In the genomic region with DNA sequence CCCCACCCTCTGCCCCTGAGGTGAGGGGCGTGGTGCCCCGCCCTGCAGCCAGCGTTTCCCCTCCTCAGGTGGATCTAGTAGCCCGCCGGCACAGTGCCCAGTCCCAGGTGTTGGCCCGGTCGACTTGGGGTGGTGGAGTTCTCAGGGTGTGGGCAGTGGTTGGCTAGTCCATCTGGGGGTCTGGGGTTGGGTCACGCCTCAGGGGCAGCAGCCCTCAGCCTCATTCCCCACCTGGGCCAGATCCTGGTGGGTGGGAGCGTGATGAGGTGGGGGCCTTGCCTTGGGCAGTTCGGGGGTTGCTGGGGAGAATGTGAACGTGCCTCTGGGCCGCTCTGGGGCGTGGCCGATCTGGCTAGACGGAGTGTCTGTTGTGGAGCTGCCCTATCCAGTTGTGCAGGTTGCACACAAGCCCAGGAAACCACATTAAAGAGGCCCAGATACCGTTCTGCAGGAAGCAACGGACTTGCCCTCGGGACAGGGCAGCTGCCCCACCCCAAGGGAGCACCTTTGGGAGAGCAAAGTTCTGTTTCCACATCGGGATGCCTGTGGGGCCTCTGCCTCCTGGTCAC, we compare ENCODE assay signal across 1 cellular context.
TF ChIP-seq lines count a peak whose summit lies in the region.

No MANE protein-coding gene starts in this region.

TF ChIP-seq in HepG2, 621 proteins besides CTCF, POLR2A, EP300 and RAD21 (continued from another document and continues in another):
- TF ChIP-seq, protein P1, sequence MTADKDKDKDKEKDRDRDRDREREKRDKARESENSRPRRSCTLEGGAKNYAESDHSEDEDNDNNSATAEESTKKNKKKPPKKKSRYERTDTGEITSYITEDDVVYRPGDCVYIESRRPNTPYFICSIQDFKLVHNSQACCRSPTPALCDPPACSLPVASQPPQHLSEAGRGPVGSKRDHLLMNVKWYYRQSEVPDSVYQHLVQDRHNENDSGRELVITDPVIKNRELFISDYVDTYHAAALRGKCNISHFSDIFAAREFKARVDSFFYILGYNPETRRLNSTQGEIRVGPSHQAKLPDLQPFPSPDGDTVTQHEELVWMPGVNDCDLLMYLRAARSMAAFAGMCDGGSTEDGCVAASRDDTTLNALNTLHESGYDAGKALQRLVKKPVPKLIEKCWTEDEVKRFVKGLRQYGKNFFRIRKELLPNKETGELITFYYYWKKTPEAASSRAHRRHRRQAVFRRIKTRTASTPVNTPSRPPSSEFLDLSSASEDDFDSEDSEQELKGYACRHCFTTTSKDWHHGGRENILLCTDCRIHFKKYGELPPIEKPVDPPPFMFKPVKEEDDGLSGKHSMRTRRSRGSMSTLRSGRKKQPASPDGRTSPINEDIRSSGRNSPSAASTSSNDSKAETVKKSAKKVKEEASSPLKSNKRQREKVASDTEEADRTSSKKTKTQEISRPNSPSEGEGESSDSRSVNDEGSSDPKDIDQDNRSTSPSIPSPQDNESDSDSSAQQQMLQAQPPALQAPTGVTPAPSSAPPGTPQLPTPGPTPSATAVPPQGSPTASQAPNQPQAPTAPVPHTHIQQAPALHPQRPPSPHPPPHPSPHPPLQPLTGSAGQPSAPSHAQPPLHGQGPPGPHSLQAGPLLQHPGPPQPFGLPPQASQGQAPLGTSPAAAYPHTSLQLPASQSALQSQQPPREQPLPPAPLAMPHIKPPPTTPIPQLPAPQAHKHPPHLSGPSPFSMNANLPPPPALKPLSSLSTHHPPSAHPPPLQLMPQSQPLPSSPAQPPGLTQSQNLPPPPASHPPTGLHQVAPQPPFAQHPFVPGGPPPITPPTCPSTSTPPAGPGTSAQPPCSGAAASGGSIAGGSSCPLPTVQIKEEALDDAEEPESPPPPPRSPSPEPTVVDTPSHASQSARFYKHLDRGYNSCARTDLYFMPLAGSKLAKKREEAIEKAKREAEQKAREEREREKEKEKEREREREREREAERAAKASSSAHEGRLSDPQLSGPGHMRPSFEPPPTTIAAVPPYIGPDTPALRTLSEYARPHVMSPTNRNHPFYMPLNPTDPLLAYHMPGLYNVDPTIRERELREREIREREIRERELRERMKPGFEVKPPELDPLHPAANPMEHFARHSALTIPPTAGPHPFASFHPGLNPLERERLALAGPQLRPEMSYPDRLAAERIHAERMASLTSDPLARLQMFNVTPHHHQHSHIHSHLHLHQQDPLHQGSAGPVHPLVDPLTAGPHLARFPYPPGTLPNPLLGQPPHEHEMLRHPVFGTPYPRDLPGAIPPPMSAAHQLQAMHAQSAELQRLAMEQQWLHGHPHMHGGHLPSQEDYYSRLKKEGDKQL (CRISPR knock-in tag; IDR thresholded peaks at IDR 0.05; ENCODE audit: low read depth) = no peak
- TF ChIP-seq MEIS1 (CRISPR knock-in tag; IDR thresholded peaks at IDR 0.05; ENCODE audit: borderline replicate concordance) (0 out of 2 replicates have a peak, but pooled peaks have one; percentile 23), BRCA1 (CRISPR knock-in tag; IDR thresholded peaks at IDR 0.05) (no peak), SKI (IDR thresholded peaks at IDR 0.05; ENCODE audit: partially characterized antibody) (peak; percentile 23), RXRA (CRISPR knock-in tag; IDR thresholded peaks at IDR 0.05) (peak; percentile 30; the same call in 1 of the 2 replicates), ARNTL (CRISPR knock-in tag; IDR thresholded peaks at IDR 0.05) (no peak), AKAP8 (CRISPR knock-in tag; IDR thresholded peaks at IDR 0.05) (0 out of 2 replicates have a peak, but pooled peaks have one; percentile 38), ZNF329 (CRISPR knock-in tag; IDR thresholded peaks at IDR 0.05; ENCODE audit: low read depth) (no peak), ELF4 (CRISPR knock-in tag; IDR thresholded peaks at IDR 0.05; ENCODE audit: borderline replicate concordance) (no peak), NR2F6 (IDR thresholded peaks at IDR 0.05) (no peak), NR2F6 (CRISPR knock-in tag; IDR thresholded peaks at IDR 0.05) (0 out of 2 replicates have a peak, but pooled peaks have one; percentile 10), SP5 (CRISPR knock-in tag; IDR thresholded peaks at IDR 0.05; ENCODE audit: borderline replicate concordance, low read depth) (peak; percentile 46; the same call in 1 of the 2 replicates), ZNF343 (CRISPR knock-in tag; IDR thresholded peaks at IDR 0.05) (0 out of 2 replicates have a peak, but pooled peaks have one; percentile 77)
- TF ChIP-seq, protein P2, sequence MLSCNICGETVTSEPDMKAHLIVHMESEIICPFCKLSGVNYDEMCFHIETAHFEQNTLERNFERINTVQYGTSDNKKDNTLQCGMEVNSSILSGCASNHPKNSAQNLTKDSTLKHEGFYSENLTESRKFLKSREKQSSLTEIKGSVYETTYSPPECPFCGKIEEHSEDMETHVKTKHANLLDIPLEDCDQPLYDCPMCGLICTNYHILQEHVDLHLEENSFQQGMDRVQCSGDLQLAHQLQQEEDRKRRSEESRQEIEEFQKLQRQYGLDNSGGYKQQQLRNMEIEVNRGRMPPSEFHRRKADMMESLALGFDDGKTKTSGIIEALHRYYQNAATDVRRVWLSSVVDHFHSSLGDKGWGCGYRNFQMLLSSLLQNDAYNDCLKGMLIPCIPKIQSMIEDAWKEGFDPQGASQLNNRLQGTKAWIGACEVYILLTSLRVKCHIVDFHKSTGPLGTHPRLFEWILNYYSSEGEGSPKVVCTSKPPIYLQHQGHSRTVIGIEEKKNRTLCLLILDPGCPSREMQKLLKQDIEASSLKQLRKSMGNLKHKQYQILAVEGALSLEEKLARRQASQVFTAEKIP (CRISPR knock-in tag; IDR thresholded peaks at IDR 0.05; ENCODE audit: borderline replicate concordance) = no peak
- TF ChIP-seq, protein P3, sequence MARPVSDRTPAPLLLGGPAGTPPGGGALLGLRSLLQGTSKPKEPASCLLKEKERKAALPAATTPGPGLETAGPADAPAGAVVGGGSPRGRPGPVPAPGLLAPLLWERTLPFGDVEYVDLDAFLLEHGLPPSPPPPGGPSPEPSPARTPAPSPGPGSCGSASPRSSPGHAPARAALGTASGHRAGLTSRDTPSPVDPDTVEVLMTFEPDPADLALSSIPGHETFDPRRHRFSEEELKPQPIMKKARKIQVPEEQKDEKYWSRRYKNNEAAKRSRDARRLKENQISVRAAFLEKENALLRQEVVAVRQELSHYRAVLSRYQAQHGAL (CRISPR knock-in tag; IDR thresholded peaks at IDR 0.05; ENCODE audit: not compliant biosample characterization) = no peak
- TF ChIP-seq, protein P4, sequence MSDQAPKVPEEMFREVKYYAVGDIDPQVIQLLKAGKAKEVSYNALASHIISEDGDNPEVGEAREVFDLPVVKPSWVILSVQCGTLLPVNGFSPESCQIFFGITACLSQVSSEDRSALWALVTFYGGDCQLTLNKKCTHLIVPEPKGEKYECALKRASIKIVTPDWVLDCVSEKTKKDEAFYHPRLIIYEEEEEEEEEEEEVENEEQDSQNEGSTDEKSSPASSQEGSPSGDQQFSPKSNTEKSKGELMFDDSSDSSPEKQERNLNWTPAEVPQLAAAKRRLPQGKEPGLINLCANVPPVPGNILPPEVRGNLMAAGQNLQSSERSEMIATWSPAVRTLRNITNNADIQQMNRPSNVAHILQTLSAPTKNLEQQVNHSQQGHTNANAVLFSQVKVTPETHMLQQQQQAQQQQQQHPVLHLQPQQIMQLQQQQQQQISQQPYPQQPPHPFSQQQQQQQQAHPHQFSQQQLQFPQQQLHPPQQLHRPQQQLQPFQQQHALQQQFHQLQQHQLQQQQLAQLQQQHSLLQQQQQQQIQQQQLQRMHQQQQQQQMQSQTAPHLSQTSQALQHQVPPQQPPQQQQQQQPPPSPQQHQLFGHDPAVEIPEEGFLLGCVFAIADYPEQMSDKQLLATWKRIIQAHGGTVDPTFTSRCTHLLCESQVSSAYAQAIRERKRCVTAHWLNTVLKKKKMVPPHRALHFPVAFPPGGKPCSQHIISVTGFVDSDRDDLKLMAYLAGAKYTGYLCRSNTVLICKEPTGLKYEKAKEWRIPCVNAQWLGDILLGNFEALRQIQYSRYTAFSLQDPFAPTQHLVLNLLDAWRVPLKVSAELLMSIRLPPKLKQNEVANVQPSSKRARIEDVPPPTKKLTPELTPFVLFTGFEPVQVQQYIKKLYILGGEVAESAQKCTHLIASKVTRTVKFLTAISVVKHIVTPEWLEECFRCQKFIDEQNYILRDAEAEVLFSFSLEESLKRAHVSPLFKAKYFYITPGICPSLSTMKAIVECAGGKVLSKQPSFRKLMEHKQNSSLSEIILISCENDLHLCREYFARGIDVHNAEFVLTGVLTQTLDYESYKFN (CRISPR knock-in tag; conservative IDR thresholded peaks at IDR 0.05) = 0 out of 2 replicates have a peak, but pooled peaks have one; percentile 22
- TF ChIP-seq, protein P5, sequence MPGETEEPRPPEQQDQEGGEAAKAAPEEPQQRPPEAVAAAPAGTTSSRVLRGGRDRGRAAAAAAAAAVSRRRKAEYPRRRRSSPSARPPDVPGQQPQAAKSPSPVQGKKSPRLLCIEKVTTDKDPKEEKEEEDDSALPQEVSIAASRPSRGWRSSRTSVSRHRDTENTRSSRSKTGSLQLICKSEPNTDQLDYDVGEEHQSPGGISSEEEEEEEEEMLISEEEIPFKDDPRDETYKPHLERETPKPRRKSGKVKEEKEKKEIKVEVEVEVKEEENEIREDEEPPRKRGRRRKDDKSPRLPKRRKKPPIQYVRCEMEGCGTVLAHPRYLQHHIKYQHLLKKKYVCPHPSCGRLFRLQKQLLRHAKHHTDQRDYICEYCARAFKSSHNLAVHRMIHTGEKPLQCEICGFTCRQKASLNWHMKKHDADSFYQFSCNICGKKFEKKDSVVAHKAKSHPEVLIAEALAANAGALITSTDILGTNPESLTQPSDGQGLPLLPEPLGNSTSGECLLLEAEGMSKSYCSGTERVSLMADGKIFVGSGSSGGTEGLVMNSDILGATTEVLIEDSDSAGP (CRISPR knock-in tag; IDR thresholded peaks at IDR 0.05; ENCODE audit: borderline replicate concordance) = no peak
- TF ChIP-seq, protein P6, sequence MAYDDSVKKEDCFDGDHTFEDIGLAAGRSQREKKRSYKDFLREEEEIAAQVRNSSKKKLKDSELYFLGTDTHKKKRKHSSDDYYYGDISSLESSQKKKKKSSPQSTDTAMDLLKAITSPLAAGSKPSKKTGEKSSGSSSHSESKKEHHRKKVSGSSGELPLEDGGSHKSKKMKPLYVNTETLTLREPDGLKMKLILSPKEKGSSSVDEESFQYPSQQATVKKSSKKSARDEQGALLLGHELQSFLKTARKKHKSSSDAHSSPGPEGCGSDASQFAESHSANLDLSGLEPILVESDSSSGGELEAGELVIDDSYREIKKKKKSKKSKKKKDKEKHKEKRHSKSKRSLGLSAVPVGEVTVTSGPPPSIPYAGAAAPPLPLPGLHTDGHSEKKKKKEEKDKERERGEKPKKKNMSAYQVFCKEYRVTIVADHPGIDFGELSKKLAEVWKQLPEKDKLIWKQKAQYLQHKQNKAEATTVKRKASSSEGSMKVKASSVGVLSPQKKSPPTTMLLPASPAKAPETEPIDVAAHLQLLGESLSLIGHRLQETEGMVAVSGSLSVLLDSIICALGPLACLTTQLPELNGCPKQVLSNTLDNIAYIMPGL (CRISPR knock-in tag; IDR thresholded peaks at IDR 0.05; ENCODE audit: borderline replicate concordance in 1 of 2, low read depth in 1 of 2) = 0 out of 4 replicates have a peak, but pooled peaks of 1 of the 2 experiments have one; percentile 23
- TF ChIP-seq, protein P7, sequence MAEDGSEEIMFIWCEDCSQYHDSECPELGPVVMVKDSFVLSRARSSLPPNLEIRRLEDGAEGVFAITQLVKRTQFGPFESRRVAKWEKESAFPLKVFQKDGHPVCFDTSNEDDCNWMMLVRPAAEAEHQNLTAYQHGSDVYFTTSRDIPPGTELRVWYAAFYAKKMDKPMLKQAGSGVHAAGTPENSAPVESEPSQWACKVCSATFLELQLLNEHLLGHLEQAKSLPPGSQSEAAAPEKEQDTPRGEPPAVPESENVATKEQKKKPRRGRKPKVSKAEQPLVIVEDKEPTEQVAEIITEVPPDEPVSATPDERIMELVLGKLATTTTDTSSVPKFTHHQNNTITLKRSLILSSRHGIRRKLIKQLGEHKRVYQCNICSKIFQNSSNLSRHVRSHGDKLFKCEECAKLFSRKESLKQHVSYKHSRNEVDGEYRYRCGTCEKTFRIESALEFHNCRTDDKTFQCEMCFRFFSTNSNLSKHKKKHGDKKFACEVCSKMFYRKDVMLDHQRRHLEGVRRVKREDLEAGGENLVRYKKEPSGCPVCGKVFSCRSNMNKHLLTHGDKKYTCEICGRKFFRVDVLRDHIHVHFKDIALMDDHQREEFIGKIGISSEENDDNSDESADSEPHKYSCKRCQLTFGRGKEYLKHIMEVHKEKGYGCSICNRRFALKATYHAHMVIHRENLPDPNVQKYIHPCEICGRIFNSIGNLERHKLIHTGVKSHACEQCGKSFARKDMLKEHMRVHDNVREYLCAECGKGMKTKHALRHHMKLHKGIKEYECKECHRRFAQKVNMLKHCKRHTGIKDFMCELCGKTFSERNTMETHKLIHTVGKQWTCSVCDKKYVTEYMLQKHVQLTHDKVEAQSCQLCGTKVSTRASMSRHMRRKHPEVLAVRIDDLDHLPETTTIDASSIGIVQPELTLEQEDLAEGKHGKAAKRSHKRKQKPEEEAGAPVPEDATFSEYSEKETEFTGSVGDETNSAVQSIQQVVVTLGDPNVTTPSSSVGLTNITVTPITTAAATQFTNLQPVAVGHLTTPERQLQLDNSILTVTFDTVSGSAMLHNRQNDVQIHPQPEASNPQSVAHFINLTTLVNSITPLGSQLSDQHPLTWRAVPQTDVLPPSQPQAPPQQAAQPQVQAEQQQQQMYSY (CRISPR knock-in tag; IDR thresholded peaks at IDR 0.05) = no peak
- TF ChIP-seq, protein P8, sequence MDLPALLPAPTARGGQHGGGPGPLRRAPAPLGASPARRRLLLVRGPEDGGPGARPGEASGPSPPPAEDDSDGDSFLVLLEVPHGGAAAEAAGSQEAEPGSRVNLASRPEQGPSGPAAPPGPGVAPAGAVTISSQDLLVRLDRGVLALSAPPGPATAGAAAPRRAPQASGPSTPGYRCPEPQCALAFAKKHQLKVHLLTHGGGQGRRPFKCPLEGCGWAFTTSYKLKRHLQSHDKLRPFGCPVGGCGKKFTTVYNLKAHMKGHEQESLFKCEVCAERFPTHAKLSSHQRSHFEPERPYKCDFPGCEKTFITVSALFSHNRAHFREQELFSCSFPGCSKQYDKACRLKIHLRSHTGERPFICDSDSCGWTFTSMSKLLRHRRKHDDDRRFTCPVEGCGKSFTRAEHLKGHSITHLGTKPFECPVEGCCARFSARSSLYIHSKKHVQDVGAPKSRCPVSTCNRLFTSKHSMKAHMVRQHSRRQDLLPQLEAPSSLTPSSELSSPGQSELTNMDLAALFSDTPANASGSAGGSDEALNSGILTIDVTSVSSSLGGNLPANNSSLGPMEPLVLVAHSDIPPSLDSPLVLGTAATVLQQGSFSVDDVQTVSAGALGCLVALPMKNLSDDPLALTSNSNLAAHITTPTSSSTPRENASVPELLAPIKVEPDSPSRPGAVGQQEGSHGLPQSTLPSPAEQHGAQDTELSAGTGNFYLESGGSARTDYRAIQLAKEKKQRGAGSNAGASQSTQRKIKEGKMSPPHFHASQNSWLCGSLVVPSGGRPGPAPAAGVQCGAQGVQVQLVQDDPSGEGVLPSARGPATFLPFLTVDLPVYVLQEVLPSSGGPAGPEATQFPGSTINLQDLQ (CRISPR knock-in tag; IDR thresholded peaks at IDR 0.05) = no peak
